21 cellular contexts compared by ENCODE assay signal in genomic region chr3:48697952-48698351, GRCh38. TPM values are rescaled to one million over a fixed set of nuclear protein-coding genes. Genes with fewer than 3 reads are reported as not detected.
DNase-seq lines count a peak whose midpoint lies in the region; ATAC-seq, FAIRE-seq and TF ChIP-seq lines count a peak whose summit lies in the region.
"Had no signal": no experiment of that assay in that cellular context is flagged by ENCODE, and none has a peak within 500 bp of the region (broad histone marks: within the 10 kb centered on the region; RNA-seq: fewer than 3 reads in every experiment).

No MANE protein-coding gene starts in this region.

- no peaks in the 10 kb centered on the region for H3K27me3 ChIP-seq in GM06990 (replicated peaks; ENCODE audit: control insufficient read depth, insufficient read depth, low read length)
- H3K27me3 ChIP-seq: pancreas, SJCRH30 had no signal

- H3K9me3 Mint-ChIP-seq in Calu3 (ENCODE audit: low read depth, unreplicated experiment) = no peaks in the 10 kb centered on the region
- H3K9me3 Mint-ChIP-seq: endodermal cell; naive thymus-derived CD8-positive, alpha-beta T cell; T-helper 2 cell treated with Interferon-gamma antibody and Interleukin-4, amounts not matched to agents 5 μg/mL and 100 μg/mL, for 36 hours had no signal

- POLR2A ChIA-PET in RWPE1 (lab: Yijun Ruan, JAX; ENCODE audit: low non-redundant PET) = no interaction called here

- H3K4me3 ChIP-seq in GM06990 (replicated peaks; ENCODE audit: low read depth, low read length) = no peak overlapping the region
- H3K4me3 ChIP-seq in foreskin fibroblast (ENCODE audit: low read depth in 1 of 2, low read length in 2 of 2) = no peak overlapping the region
- H3K4me3 ChIP-seq: pancreas, SJCRH30 had no signal

- peak; percentile 30 for FAIRE-seq in A204.1 (lab: Jason Lieb, UNC)
- FAIRE-seq: D721Med, GM12891, islet of Langerhans, pancreas had no signal

- no TSS peak for BruUV-seq in Calu3 (replicated peaks; lab: Mats Ljungman, UMichigan)

- CTCF ChIA-PET in RWPE1 (lab: Yijun Ruan, JAX) (no interaction called here), Calu3 (lab: Charles Lee) (interaction anchor here (0.7 kb wide), 1 partner anchor 290 kb away, joined by 4 read pairs; no protein-coding TSS in a partner anchor)

- peaks cover 22% of the 10 kb centered on the region for H3K36me3 ChIP-seq in GM06990 (ENCODE audit: control insufficient read depth, insufficient read depth, low read length)

- H3K27ac ChIP-seq in RWPE1 = peak overlapping the region; percentile 62
- H3K27ac ChIP-seq: pancreas, SJCRH30 had no signal

- TF ChIP-seq CTCF in GM06990 (IDR thresholded peaks at IDR 0.05; ENCODE audit: insufficient read depth, low read length, poor library complexity, severe bottlenecking) (peak; percentile 10), RWPE1 (conservative IDR thresholded peaks at IDR 0.05; ENCODE audit: low read depth) (no peak), foreskin fibroblast (IDR thresholded peaks at IDR 0.05; ENCODE audit: low read depth, low read length) (peak; percentile 16), Calu3 (IDR thresholded peaks at IDR 0.05; ENCODE audit: unreplicated experiment) (no peak)

- ATAC-seq in GM21423 (IDR thresholded peaks at IDR 0.05; ENCODE audit: unreplicated experiment) = no peak
- ATAC-seq: naive thymus-derived CD8-positive, alpha-beta T cell; pancreas had no signal

- no peak overlapping the region for H3K27ac Mint-ChIP-seq in Calu3 (ENCODE audit: unreplicated experiment)
- H3K27ac Mint-ChIP-seq: B cell; T-helper 2 cell treated with Interferon-gamma antibody and Interleukin-4, amounts not matched to agents 5 μg/mL and 100 μg/mL, for 36 hours had no signal

- H3K4me1 Mint-ChIP-seq in Calu3 (ENCODE audit: low read depth, unreplicated experiment) = peaks cover 22% of the 10 kb centered on the region

- H3K4me3 Mint-ChIP-seq in Calu3 (ENCODE audit: low read depth, unreplicated experiment) = no peak overlapping the region
- H3K4me3 Mint-ChIP-seq: B cell; endodermal cell; naive thymus-derived CD8-positive, alpha-beta T cell; T-helper 2 cell treated with Interferon-gamma antibody and Interleukin-4, amounts not matched to agents 5 μg/mL and 100 μg/mL, for 36 hours had no signal

- H3K36me3 Mint-ChIP-seq in Calu3 (ENCODE audit: insufficient read depth, unreplicated experiment) = peaks cover 54% of the 10 kb centered on the region

- intact Hi-C loops in Calu3 (cut with micrococcal nuclease; ENCODE audit: unreplicated experiment) = no loop called here

- DNase-seq in GM06990 (ENCODE audit: extremely low read depth, insufficient read length) = no peak
- DNase-seq in RWPE1 (ENCODE audit: low spot score) = no peak
- DNase-seq in foreskin fibroblast = peak in 1 of 2 donors; percentile 58
- no peak for DNase-seq in GM03348 (ENCODE audit: low spot score)
- no peak for DNase-seq in NOMO-1 treated with DMSO at 0.1 percent for 48 hours (lab: John Stamatoyannopoulos, UW; ENCODE audit: unreplicated experiment)
- no peak for DNase-seq in Calu3
- DNase-seq: activated gamma-delta T cell treated with Interleukin-2 at 50 U/mL for 16 hours; anterior cingulate cortex; endodermal cell; naive thymus-derived CD8-positive, alpha-beta T cell; NCI-H2081; NCI-H524; pancreas; SJCRH30 had no signal

- no peaks in the 10 kb centered on the region for H3K27me3 Mint-ChIP-seq in Calu3 (ENCODE audit: unreplicated experiment)
- H3K27me3 Mint-ChIP-seq: B cell; naive thymus-derived CD8-positive, alpha-beta T cell had no signal

RNA-seq across cellular contexts. Expression of gene NCKIPSD, which starts 12.2 kb away (rescaled TPM):
- 23.1 and 26.9 TPM in 2 replicates for total RNA-seq in Calu3 (2022)

RNA-seq across cellular contexts. Expression of gene IP6K2, which starts 19.1 kb away (rescaled TPM):
- total RNA-seq in Calu3 (2022) = 87.0 and 105 TPM in 2 replicates

RNA-seq across cellular contexts. Expression of gene CELSR3, which starts 35.3 kb away (rescaled TPM):
- total RNA-seq in Calu3 (2022) = 24.9 and 28.5 TPM in 2 replicates

Comparison
In these comparisons a context has a peak if more than half of its experiments do, and no peak if none do; other contexts are left out.
1. CTCF ChIP-seq: peak in GM06990 (single experiment) and foreskin fibroblast (single experiment); none in RWPE1 (single experiment) and Calu3 (single experiment).